In the genomic region with DNA sequence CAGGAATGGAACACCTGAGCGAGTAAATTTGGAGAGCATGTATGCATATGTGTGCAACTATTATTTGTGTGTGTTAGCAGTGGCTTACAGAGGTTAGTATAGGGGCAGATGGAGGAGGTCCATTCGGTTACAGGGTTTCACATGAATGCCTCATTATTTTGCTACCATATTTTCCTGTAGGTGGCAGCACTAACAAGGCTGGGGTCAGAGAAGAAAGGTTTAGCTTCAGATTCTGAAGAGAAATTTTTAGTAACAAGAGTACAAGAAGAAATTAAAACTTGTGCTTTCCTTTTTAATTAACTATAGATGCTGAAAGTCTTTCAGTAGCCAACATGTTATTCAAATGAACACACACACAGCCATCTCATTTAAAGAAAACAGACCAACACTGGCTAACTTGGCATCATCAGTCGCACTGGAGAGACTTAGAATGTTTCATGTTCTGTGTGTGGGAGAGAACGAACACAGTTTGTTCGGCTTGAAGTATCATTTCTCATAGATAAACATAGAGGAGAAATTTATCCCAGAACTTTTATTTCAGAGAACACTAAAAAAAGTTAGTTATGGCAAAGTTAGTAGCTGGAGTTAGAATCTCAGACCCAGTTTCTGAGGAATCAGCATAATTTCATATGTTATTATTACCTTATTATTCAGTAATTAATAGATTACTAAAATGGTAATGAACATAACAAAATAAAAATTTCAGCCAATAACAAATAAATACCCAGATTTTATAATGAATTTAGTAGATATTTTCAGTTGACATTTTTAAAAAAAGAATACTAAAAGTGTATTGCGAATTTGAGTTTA, we compare ENCODE assay signal across 8 cellular contexts.
A peak's percentile ranks its signal among the peaks of the same experiment; 100 is the strongest.
DNase-seq lines count a peak whose midpoint lies in the region; ATAC-seq and TF ChIP-seq lines count a peak whose summit lies in the region.
"Had no signal": no experiment of that assay in that cellular context is flagged by ENCODE, and none has a peak within 500 bp of the region (broad histone marks: within the 10 kb centered on the region; RNA-seq: fewer than 3 reads in every experiment).

No MANE protein-coding gene starts in this region.

- no peak overlapping the region for H3K9ac ChIP-seq in PC-3 (ENCODE audit: low read length)

- no TSS peak for BruUV-seq in PC-3 (replicated peaks; lab: Mats Ljungman, UMichigan)

- no peak overlapping the region for H3K27ac Mint-ChIP-seq in nephron progenitor cell
- H3K27ac Mint-ChIP-seq: activated naive CD4-positive, alpha-beta T cell treated with anti-CD3 and anti-CD28 coated beads, Interleukin-2, amount 50 U/mL, for 24 hours had no signal

- H3K4me3 Mint-ChIP-seq in nephron progenitor cell: no peak overlapping the region
- H3K4me3 Mint-ChIP-seq: activated naive CD4-positive, alpha-beta T cell treated with anti-CD3 and anti-CD28 coated beads, Interleukin-2, amount 50 U/mL, for 24 hours had no signal

- POLR2A ChIA-PET in PC-3 (lab: Charles Lee; ENCODE audit: unreplicated experiment): no interaction called here

- H3K4me1 Mint-ChIP-seq in nephron progenitor cell: peaks cover 69% of the 10 kb centered on the region
- H3K4me1 Mint-ChIP-seq: activated naive CD4-positive, alpha-beta T cell treated with anti-CD3 and anti-CD28 coated beads, Interleukin-2, amount 50 U/mL, for 24 hours had no signal

- H3K4me3 ChIP-seq in PC-3 (ENCODE audit: low read length) (no peak overlapping the region), epithelial cell of esophagus (ENCODE audit: low read length) (no peak overlapping the region), MG63 (no peak overlapping the region)

- H3K9me2 ChIP-seq in PC-3 (replicated peaks; ENCODE audit: low read length): no peaks in the 10 kb centered on the region

- H3K36me3 Mint-ChIP-seq in nephron progenitor cell (ENCODE audit: low read depth): no peaks in the 10 kb centered on the region
- H3K36me3 Mint-ChIP-seq: activated naive CD4-positive, alpha-beta T cell treated with anti-CD3 and anti-CD28 coated beads, Interleukin-2, amount 50 U/mL, for 24 hours had no signal

- no peaks in the 10 kb centered on the region for H3K36me3 ChIP-seq in PC-3 (ENCODE audit: low read depth, low read length)
- no peaks in the 10 kb centered on the region for H3K36me3 ChIP-seq in MG63

- intact Hi-C loops in PC-3 (cut with micrococcal nuclease): loop anchor here (1.0 to 10.0 kb wide), 3 partner anchors 266 to 390 kb away; no protein-coding TSS in a partner anchor

- H3F3A ChIP-seq in PC-3 (ENCODE audit: low read length, unreplicated experiment): no peaks in the 10 kb centered on the region

- no peaks in the 10 kb centered on the region for H3K4me1 ChIP-seq in PC-3 (ENCODE audit: insufficient read depth, low read length)

- CTCF ChIA-PET in PC-3 (lab: Charles Lee): interaction anchor here (0.5 to 0.6 kb wide), 3 partner anchors 311 to 386 kb away, joined by 3 to 4 read pairs (median 3); no protein-coding TSS in a partner anchor

- no peaks in the 10 kb centered on the region for H4K20me1 ChIP-seq in PC-3 (ENCODE audit: low read length)

- no peaks in the 10 kb centered on the region for H3K79me2 ChIP-seq in PC-3 (ENCODE audit: low read length)

- DNase-seq in GM03348 (ENCODE audit: low spot score) (peak; percentile 50), GM20000 (ENCODE audit: low spot score) (peak; percentile 22), PC-3 (peak; percentile 63), epithelial cell of esophagus (ENCODE audit: low read depth) (peak; percentile 56), nephron progenitor cell (peak; percentile 25), MG63 (no peak)

- no peak overlapping the region for H2AFZ ChIP-seq in PC-3 (ENCODE audit: low read length)

- H3K4me2 ChIP-seq in PC-3 (ENCODE audit: low read length): no peak overlapping the region

- ATAC-seq in HG03457 (IDR thresholded peaks at IDR 0.05; ENCODE audit: unreplicated experiment) (peak; percentile 82), PC-3 (peak; percentile 58)

- H3K27ac ChIP-seq in PC-3 (ENCODE audit: low read length): no peak overlapping the region

- no peaks in the 10 kb centered on the region for H3K9me3 ChIP-seq in PC-3 (ENCODE audit: low read length)
- H3K9me3 ChIP-seq in MG63: no peaks in the 10 kb centered on the region

- H3K27me3 ChIP-seq in PC-3 (ENCODE audit: low read length) (no peaks in the 10 kb centered on the region), MG63 (no peaks in the 10 kb centered on the region)

- H3K9me3 Mint-ChIP-seq in nephron progenitor cell: no peaks in the 10 kb centered on the region
- H3K9me3 Mint-ChIP-seq: activated naive CD4-positive, alpha-beta T cell treated with anti-CD3 and anti-CD28 coated beads, Interleukin-2, amount 50 U/mL, for 24 hours had no signal

- TF ChIP-seq CTCF in GM20000 (IDR thresholded peaks at IDR 0.05; ENCODE audit: extremely low read depth, missing control alignments): peak; percentile 61
- peak; percentile 68 for TF ChIP-seq CTCF in PC-3 (conservative IDR thresholded peaks at IDR 0.05; ENCODE audit: low read depth, low read length)
- peak; percentile 78 for TF ChIP-seq CTCF in epithelial cell of esophagus (IDR thresholded peaks at IDR 0.05; ENCODE audit: insufficient read depth, low read depth, low read length, missing control alignments)
- TF ChIP-seq CTCF in nephron progenitor cell (IDR thresholded peaks at IDR 0.05): peak; percentile 66

- H3K27me3 Mint-ChIP-seq in nephron progenitor cell (ENCODE audit: low read depth, poor library complexity): no peaks in the 10 kb centered on the region
